In genomic region chr6:113654396-113654795, GRCh38 we compare ENCODE assay signal across 2 cellular contexts.
TF ChIP-seq lines count a peak whose summit lies in the region.

No MANE protein-coding gene starts in this region.

TF ChIP-seq in HCT116, 20 proteins besides CTCF, POLR2A, EP300 and RAD21:
- TF ChIP-seq ZFX (IDR thresholded peaks at IDR 0.05) (no peak), SP1 (IDR thresholded peaks at IDR 0.05; ENCODE audit: low read depth) (peak; percentile 61), CEBPB (IDR thresholded peaks at IDR 0.05; ENCODE audit: low read depth) (peak; percentile 71), POLR2AphosphoS5 (IDR thresholded peaks at IDR 0.05; ENCODE audit: low read depth, low read length) (peak; percentile 33; the same call in 1 of the 2 replicates), JUND (IDR thresholded peaks at IDR 0.05) (peak; percentile 66), ELF1 (IDR thresholded peaks at IDR 0.05; ENCODE audit: borderline replicate concordance, low read depth) (no peak), FOSL1 (IDR thresholded peaks at IDR 0.05; ENCODE audit: low read depth) (peak; percentile 50; the same call in 1 of the 2 replicates), CBX3 (IDR thresholded peaks at IDR 0.05; ENCODE audit: low read depth) (peak; percentile 60; the same call in 1 of the 2 replicates)

TF ChIP-seq in GM12878, 131 proteins besides CTCF, POLR2A, EP300 and RAD21:
- no peak for TF ChIP-seq WRNIP1 (IDR thresholded peaks at IDR 0.05; ENCODE audit: borderline replicate concordance, low read depth, low read length)
- no peak for TF ChIP-seq CHD4 (IDR thresholded peaks at IDR 0.05)
- no peak for TF ChIP-seq ZNF217 (IDR thresholded peaks at IDR 0.05)
- no peak for TF ChIP-seq SUPT20H (IDR thresholded peaks at IDR 0.05; ENCODE audit: borderline replicate concordance, control insufficient read depth, low read depth, low read length)
- no peak for TF ChIP-seq KAT2A (conservative IDR thresholded peaks at IDR 0.05; ENCODE audit: control insufficient read depth, low read depth, low read length)
- TF ChIP-seq USF2 (IDR thresholded peaks at IDR 0.05; ENCODE audit: borderline replicate concordance, low read depth, low read length) = no peak
- no peak for TF ChIP-seq MYC (IDR thresholded peaks at IDR 0.05; ENCODE audit: insufficient read depth, insufficient read length, insufficient replicate concordance, low read length, severe bottlenecking)
- TF ChIP-seq POLR2AphosphoS5 (IDR thresholded peaks at IDR 0.05; ENCODE audit: low read length) = no peak
- TF ChIP-seq RB1 (IDR thresholded peaks at IDR 0.05; ENCODE audit: borderline replicate concordance) = no peak
- TF ChIP-seq KLF5 (IDR thresholded peaks at IDR 0.05; ENCODE audit: partially characterized antibody) = no peak
- no peak for TF ChIP-seq PML (IDR thresholded peaks at IDR 0.05; ENCODE audit: low read length)
- TF ChIP-seq ATF2 (IDR thresholded peaks at IDR 0.05; ENCODE audit: low read length) = no peak
